Comparison of ENCODE assay signal across 34 cellular contexts in the genomic region with DNA sequence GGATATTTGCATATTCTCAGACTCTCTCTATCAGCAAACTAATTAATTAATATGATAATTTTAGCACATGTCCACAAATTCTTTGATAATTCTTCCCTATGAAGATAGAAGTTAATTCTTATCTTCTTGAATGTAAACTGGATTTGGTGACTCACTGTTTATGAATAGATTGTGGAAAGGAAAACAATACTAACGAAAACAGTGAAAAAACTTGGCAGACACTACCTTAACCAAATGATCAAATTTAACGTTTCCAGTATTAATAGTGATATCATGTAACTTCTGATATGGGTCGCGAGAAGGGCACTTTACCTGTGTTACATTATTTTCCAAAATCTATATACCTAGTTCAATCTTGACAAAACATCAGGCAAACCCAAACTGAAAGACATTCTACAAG.
"Had no signal": no experiment of that assay in that cellular context is flagged by ENCODE, and none has a peak within 500 bp of the region (broad histone marks: within the 10 kb centered on the region; RNA-seq: fewer than 3 reads in every experiment).

No MANE protein-coding gene starts in this region.

- H3K4me1 ChIP-seq: adrenal gland, ascending aorta, breast epithelium had no signal

- FAIRE-seq: astrocyte, bronchial epithelial cell had no signal

- H3K27ac ChIP-seq: adrenal gland, ascending aorta, body of pancreas, brain microvascular endothelial cell, breast epithelium, cardiac muscle cell had no signal

- H3K4me3 ChIP-seq: adrenal gland, ascending aorta, body of pancreas, breast epithelium, cardiac muscle cell had no signal

- H3K27me3 ChIP-seq: adrenal gland, ascending aorta, body of pancreas, brain microvascular endothelial cell, breast epithelium, cardiac muscle cell had no signal

- H3K36me3 ChIP-seq: adrenal gland, ascending aorta, brain microvascular endothelial cell, breast epithelium, cardiac muscle cell had no signal

- DNase-seq: activated effector memory CD4-positive, alpha-beta T cell treated with anti-CD3 and anti-CD28 coated beads, Interleukin-2, amount 50 U/mL, for 16 hours; activated effector memory CD4-positive, alpha-beta T cell treated with Interleukin-2 at 50 U/mL for 16 hours; activated gamma-delta T cell; activated gamma-delta T cell treated with Interleukin-2 at 50 U/mL for 16 hours; activated naive CD4-positive, alpha-beta T cell; activated naive CD4-positive, alpha-beta T cell treated with anti-CD3 and anti-CD28 coated beads for 36 hours; activated naive CD4-positive, alpha-beta T cell treated with anti-CD3 and anti-CD28 coated beads, Interleukin-2, amount 10 ng/mL, durations not matched to agents 7 days and 5 days; activated naive CD4-positive, alpha-beta T cell treated with anti-CD3 and anti-CD28 coated beads, Interleukin-2, amount 50 U/mL, for 16 hours; activated naive CD4-positive, alpha-beta T cell treated with Interleukin-2 at 50 U/mL for 16 hours; activated naive CD8-positive, alpha-beta T cell treated with anti-CD3 and anti-CD28 coated beads for 36 hours; activated naive CD8-positive, alpha-beta T cell treated with anti-CD3 and anti-CD28 coated beads, Interleukin-2, amount 10 ng/mL, durations not matched to agents 7 days and 5 days; activated naive CD8-positive, alpha-beta T cell treated with anti-CD3 and anti-CD28 coated beads, Interleukin-2, amount 50 U/mL, for 24 hours; activated T-cell treated with anti-CD3 and anti-CD28 coated beads, Interleukin-2, amount 50 U/mL, for 1 hour; activated T-cell treated with anti-CD3 and anti-CD28 coated beads, Interleukin-2, amount 50 U/mL, for 24 hours; activated T-cell treated with anti-CD3 and anti-CD28 coated beads, Interleukin-2, amount 50 U/mL, for 4 hours; activated T-cell treated with anti-CD3 and anti-CD28 coated beads, Interleukin-2, amount 50 U/mL, for 48 hours; activated T-cell treated with anti-CD3 and anti-CD28 coated beads, Interleukin-2, amount 50 U/mL, for 72 hours; adrenal gland; amniotic stem cell; amygdala; anterior cingulate cortex; aorta; body of pancreas; brain microvascular endothelial cell; caudate nucleus; central memory CD4-positive, alpha-beta T cell; cerebellar nuclear complex had no signal

- H3K9me3 ChIP-seq: ascending aorta, body of pancreas, breast epithelium had no signal

- ATAC-seq: activated naive CD4-positive, alpha-beta T cell treated with anti-CD3 and anti-CD28 coated beads, Interleukin-2, amount 50 U/mL, for 72 hours; activated naive CD8-positive, alpha-beta T cell treated with anti-CD3 and anti-CD28 coated beads, Interleukin-2, amount 50 U/mL, for 24 hours; activated T-cell treated with anti-CD3 and anti-CD28 coated beads, Interleukin-2, amount 50 U/mL, for 4 hours; activated T-cell treated with anti-CD3 and anti-CD28 coated beads, Interleukin-2, amount 50 U/mL, for 72 hours; activated T-helper 17 cell treated with anti-CD3 and anti-CD28 coated beads, Interleukin-2, amount 50 U/mL, for 72 hours; body of pancreas had no signal
